In genomic region chr1:63326473-63327380, GRCh38 we compare ENCODE assay signal across 12 cellular contexts. TPM values are rescaled to one million over a fixed set of nuclear protein-coding genes. Genes with fewer than 3 reads are reported as not detected.
A peak's percentile ranks its signal among the peaks of the same experiment; 100 is the strongest.
DNase-seq lines count a peak whose midpoint lies in the region; ATAC-seq and TF ChIP-seq lines count a peak whose summit lies in the region.
"Had no signal": no experiment of that assay in that cellular context is flagged by ENCODE, and none has a peak within 500 bp of the region (broad histone marks: within the 10 kb centered on the region; RNA-seq: fewer than 3 reads in every experiment).

No MANE protein-coding gene starts in this region.

- DNase-seq in stimulated activated naive CD8-positive, alpha-beta T cell treated with anti-CD3 and anti-CD28 coated beads, Interleukin-15, Interleukin-2, amounts not matched to agents 100 U/mL and 50 U/mL, for 24 hours, result no peak
- peak; percentile 43 for DNase-seq in OCI-M1 (lab: John Stamatoyannopoulos, UW)
- peak; percentile 50 for DNase-seq in foreskin melanocyte
- DNase-seq in thyroid gland, result no peak
- no peak for DNase-seq in pons (ENCODE audit: low spot score)
- DNase-seq: anterior cingulate cortex, esophagus squamous epithelium, T1000 had no signal

- 8% methylated on average over 37 of the region's 37 CpGs for WGBS in urinary bladder
- 12 to 14% methylated on average over 37 of the region's 37 CpGs for WGBS in thyroid gland, 2 donors

- peak overlapping the region; percentile 21 for H3K27ac Mint-ChIP-seq in stimulated activated naive CD8-positive, alpha-beta T cell treated with anti-CD3 and anti-CD28 coated beads, Interleukin-15, Interleukin-2, amounts not matched to agents 100 ng/mL and 50 ng/mL, for 24 hours

- no peak for TF ChIP-seq CTCF in thyroid gland (IDR thresholded peaks at IDR 0.05)

- H3K36me3 ChIP-seq in urinary bladder (ENCODE audit: insufficient read depth) (no peaks in the 10 kb centered on the region), thyroid gland (no peaks in the 10 kb centered on the region)
- H3K36me3 ChIP-seq: esophagus squamous epithelium, lower lobe of right lung had no signal

- H3K36me3 Mint-ChIP-seq in stimulated activated naive CD8-positive, alpha-beta T cell treated with anti-CD3 and anti-CD28 coated beads, Interleukin-15, Interleukin-2, amounts not matched to agents 100 ng/mL and 50 ng/mL, for 24 hours (ENCODE audit: low read depth), result peaks cover 20% of the 10 kb centered on the region

- intact Hi-C loops in thyroid gland (cut with DNase I), result no loop called here

- peaks cover 76% of the 10 kb centered on the region for H3K27me3 ChIP-seq in thyroid gland

- ATAC-seq in stimulated activated naive CD8-positive, alpha-beta T cell treated with anti-CD3 and anti-CD28 coated beads, Interleukin-15, Interleukin-2, amounts not matched to agents 100 U/mL and 50 U/mL, for 24 hours, result no peak
- ATAC-seq in GM19324 (IDR thresholded peaks at IDR 0.05; ENCODE audit: low FRiP score, unreplicated experiment), result no peak

- H3K9me3 ChIP-seq in thyroid gland, result no peaks in the 10 kb centered on the region
- H3K9me3 ChIP-seq: esophagus squamous epithelium, lower lobe of right lung had no signal

- peak overlapping the region; percentile 11 for H3K4me3 ChIP-seq in urinary bladder (ENCODE audit: low read depth, low read length)
- H3K4me3 ChIP-seq in thyroid gland (replicated peaks in 1 of 3), result no peak overlapping the region
- H3K4me3 ChIP-seq: esophagus squamous epithelium, lower lobe of right lung had no signal

- H3K9me3 Mint-ChIP-seq in stimulated activated naive CD8-positive, alpha-beta T cell treated with anti-CD3 and anti-CD28 coated beads, Interleukin-15, Interleukin-2, amounts not matched to agents 100 ng/mL and 50 ng/mL, for 24 hours, result peaks cover 9% of the 10 kb centered on the region

- no peak overlapping the region for H3K27ac ChIP-seq in urinary bladder (ENCODE audit: low read depth)
- H3K27ac ChIP-seq in thyroid gland, result no peak overlapping the region
- H3K27ac ChIP-seq: esophagus squamous epithelium, lower lobe of right lung had no signal

- peaks cover 5% of the 10 kb centered on the region for H3K4me1 ChIP-seq in urinary bladder (ENCODE audit: insufficient read depth)
- peaks cover 26 to 33% of the 10 kb centered on the region in 2 donors for H3K4me1 ChIP-seq in thyroid gland

- peak overlapping the region; percentile 20 for H3K4me3 Mint-ChIP-seq in stimulated activated naive CD8-positive, alpha-beta T cell treated with anti-CD3 and anti-CD28 coated beads, Interleukin-15, Interleukin-2, amounts not matched to agents 100 ng/mL and 50 ng/mL, for 24 hours

- TF ChIP-seq POLR2A in thyroid gland (IDR thresholded peaks at IDR 0.05), result no peak

- peaks cover 75% of the 10 kb centered on the region for H3K27me3 Mint-ChIP-seq in stimulated activated naive CD8-positive, alpha-beta T cell treated with anti-CD3 and anti-CD28 coated beads, Interleukin-15, Interleukin-2, amounts not matched to agents 100 ng/mL and 50 ng/mL, for 24 hours

- peaks cover 47% of the 10 kb centered on the region for H3K4me1 Mint-ChIP-seq in stimulated activated naive CD8-positive, alpha-beta T cell treated with anti-CD3 and anti-CD28 coated beads, Interleukin-15, Interleukin-2, amounts not matched to agents 100 ng/mL and 50 ng/mL, for 24 hours (ENCODE audit: low read depth)

RNA-seq across cellular contexts. Expression of gene FOXD3, which starts 4.4 kb away (rescaled TPM):
- total RNA-seq in urinary bladder (2.9 TPM), thyroid gland (under 1 TPM in 1 of 4 donors, not detected in 3; 0.24 TPM)
- polyA plus RNA-seq in urinary bladder, result 1.1 TPM
- total RNA-seq: lower lobe of right lung had no signal

RNA-seq across cellular contexts. Expression of gene ALG6, which starts 40.7 kb away (rescaled TPM):
- total RNA-seq in urinary bladder (40.4 TPM), thyroid gland (10 to 100 TPM in 3 of 4 donors, 1 to 10 TPM in 1; 9.2 to 21.5 (median 19.7) TPM)
- 6.9 TPM for polyA plus RNA-seq in urinary bladder

Comparison
In these comparisons a context has a peak if more than half of its experiments do, and no peak if none do; other contexts are left out.
1. DNase-seq: peak in OCI-M1 (single experiment) and foreskin melanocyte (single experiment); none in stimulated activated naive CD8-positive, alpha-beta T cell treated with anti-CD3 and anti-CD28 coated beads, Interleukin-15, Interleukin-2, amounts not matched to agents 100 U/mL and 50 U/mL, for 24 hours (single experiment), thyroid gland (0 of 2) and pons (single experiment).